ENCODE assay signal across 15 cellular contexts in genomic region chr12:99765469-99766114, GRCh38.
A peak's percentile ranks its signal among the peaks of the same experiment; 100 is the strongest.
DNase-seq lines count a peak whose midpoint lies in the region; ATAC-seq and TF ChIP-seq lines count a peak whose summit lies in the region.
"Had no signal": no experiment of that assay in that cellular context is flagged by ENCODE, and none has a peak within 500 bp of the region (broad histone marks: within the 10 kb centered on the region; RNA-seq: fewer than 3 reads in every experiment).

No MANE protein-coding gene starts in this region.

- POLR2A ChIA-PET in OCI-LY7 (lab: Charles Lee), result interaction anchor here (0.6 to 2.1 kb wide), 6 partner anchors 11 to 661 kb away, joined by 3 to 7 read pairs (median 4); no protein-coding TSS in a partner anchor
- POLR2A ChIA-PET in activated CD8-positive, alpha-beta T cell treated with anti-CD3 and anti-CD28 coated beads, Interleukin-2, amount 10 ng/mL, durations not matched to agents 7 days and 5 days (lab: Charles Lee), result no interaction called here

- no peaks in the 10 kb centered on the region for H4K20me1 ChIP-seq in OCI-LY7 (ENCODE audit: insufficient read depth, low read length)

- DNase-seq in OCI-LY7 (ENCODE audit: low spot score) (no peak), ascending aorta (ENCODE audit: low spot score in 2 of 2) (no peak), right lobe of liver (no peak), mucosa of descending colon (no peak), DMS 273 (lab: John Stamatoyannopoulos, UW; ENCODE audit: unreplicated experiment) (no peak)
- no peak for DNase-seq in activated CD8-positive, alpha-beta T cell treated with anti-CD3 and anti-CD28 coated beads, Interleukin-2, amount 10 ng/mL, durations not matched to agents 7 days and 5 days
- DNase-seq: C1 segment of cervical spinal cord; Calu3; CD4-positive, alpha-beta memory T cell; COR-L47; DMS153; DND-41; GM23248; H7; HCEC 1CT had no signal

- H3K4me1 ChIP-seq in OCI-LY7 (ENCODE audit: insufficient read depth, low read length, poor library complexity, severe bottlenecking) (peaks cover 18% of the 10 kb centered on the region), ascending aorta (peaks cover 0 to 17% of the 10 kb centered on the region in 2 donors), right lobe of liver (peaks cover 0 to 9% (median 3%) of the 10 kb centered on the region in 4 donors), mucosa of descending colon (ENCODE audit: low read depth) (no peaks in the 10 kb centered on the region)

- H2AFZ ChIP-seq in OCI-LY7 (ENCODE audit: low read length), result peak overlapping the region; percentile 75; the same call in 1 of the 2 replicates
- H2AFZ ChIP-seq: GM23248 had no signal

- no peak overlapping the region for H3K27ac Mint-ChIP-seq in activated CD8-positive, alpha-beta T cell treated with anti-CD3 and anti-CD28 coated beads, Interleukin-2, amount 10 ng/mL, durations not matched to agents 7 days and 5 days
- H3K27ac Mint-ChIP-seq: CD4-positive, alpha-beta memory T cell had no signal

- TF ChIP-seq CTCF in OCI-LY7 (conservative IDR thresholded peaks at IDR 0.05; ENCODE audit: low read length) (no peak), ascending aorta (IDR thresholded peaks at IDR 0.05) (no peak), right lobe of liver (IDR thresholded peaks at IDR 0.05) (no peak), mucosa of descending colon (IDR thresholded peaks at IDR 0.05) (no peak)

- H3K27me3 ChIP-seq in ascending aorta, result no peaks in the 10 kb centered on the region
- no peaks in the 10 kb centered on the region for H3K27me3 ChIP-seq in right lobe of liver

- CTCF ChIA-PET in OCI-LY7 (lab: Charles Lee; ENCODE audit: unreplicated experiment), result no interaction called here
- CTCF ChIA-PET in activated CD8-positive, alpha-beta T cell treated with anti-CD3 and anti-CD28 coated beads, Interleukin-2, amount 10 ng/mL, durations not matched to agents 7 days and 5 days (lab: Charles Lee), result no interaction called here

- H3K4me3 Mint-ChIP-seq in activated CD8-positive, alpha-beta T cell treated with anti-CD3 and anti-CD28 coated beads, Interleukin-2, amount 10 ng/mL, durations not matched to agents 7 days and 5 days, result no peak overlapping the region
- H3K4me3 Mint-ChIP-seq: CD4-positive, alpha-beta memory T cell had no signal

- H3K27me3 Mint-ChIP-seq in activated CD8-positive, alpha-beta T cell treated with anti-CD3 and anti-CD28 coated beads, Interleukin-2, amount 10 ng/mL, durations not matched to agents 7 days and 5 days (ENCODE audit: low read depth), result no peaks in the 10 kb centered on the region
- H3K27me3 Mint-ChIP-seq: CD4-positive, alpha-beta memory T cell had no signal

- H3K4me3 ChIP-seq in OCI-LY7 (ENCODE audit: low read depth, low read length, poor library complexity, severe bottlenecking) (no peak overlapping the region), ascending aorta (no peak overlapping the region), right lobe of liver (peak overlapping the region in 1 of 3 donors; percentile 16), mucosa of descending colon (no peak overlapping the region)
- H3K4me3 ChIP-seq: GM23248 had no signal

- no peaks in the 10 kb centered on the region for H3K9me3 Mint-ChIP-seq in activated CD8-positive, alpha-beta T cell treated with anti-CD3 and anti-CD28 coated beads, Interleukin-2, amount 10 ng/mL, durations not matched to agents 7 days and 5 days (ENCODE audit: insufficient read depth)

- no peaks in the 10 kb centered on the region for H3K4me1 Mint-ChIP-seq in activated CD8-positive, alpha-beta T cell treated with anti-CD3 and anti-CD28 coated beads, Interleukin-2, amount 10 ng/mL, durations not matched to agents 7 days and 5 days (ENCODE audit: low read depth)
- H3K4me1 Mint-ChIP-seq: CD4-positive, alpha-beta memory T cell had no signal

- intact Hi-C loops in OCI-LY7 (cut with micrococcal nuclease; ENCODE audit: unreplicated experiment) (loop anchor here (2.0 to 5.0 kb wide), 2 partner anchors 107 to 373 kb away; no protein-coding TSS in a partner anchor), ascending aorta (cut with DNase I) (loop anchor here (5.0 kb wide), 2 partner anchors 378 to 708 kb away; no protein-coding TSS in a partner anchor), right lobe of liver (cut with DNase I) (no loop called here), mucosa of descending colon (cut with DNase I, micrococcal nuclease) (loop anchor here in 1 of 2 donors (10.0 kb wide), 1 partner anchor 721 kb away; no protein-coding TSS in a partner anchor)

- ATAC-seq in right lobe of liver (peak; percentile 60 to 76 (median 72)), mucosa of descending colon (no peak)
- ATAC-seq in activated CD8-positive, alpha-beta T cell treated with anti-CD3 and anti-CD28 coated beads, Interleukin-2, amount 10 ng/mL, durations not matched to agents 7 days and 5 days, result no peak

- no peak overlapping the region for H3K27ac ChIP-seq in OCI-LY7 (ENCODE audit: low read depth, low read length, poor library complexity, severe bottlenecking)
- H3K27ac ChIP-seq in ascending aorta, result peak overlapping the region; percentile 22 to 42
- no peak overlapping the region for H3K27ac ChIP-seq in right lobe of liver
- H3K27ac ChIP-seq: GM23248 had no signal

- no peaks in the 10 kb centered on the region for H3K79me2 ChIP-seq in OCI-LY7 (ENCODE audit: insufficient read depth, low read depth, low read length)

- 18% methylated on average over 3 of the region's 3 CpGs for WGBS in right lobe of liver (ENCODE audit: insufficient coverage, low coverage, low lambda C conversion rate, missing lambda C conversion rate)

- H3K4me2 ChIP-seq in OCI-LY7 (ENCODE audit: low read length), result no peak overlapping the region

- H3K36me3 ChIP-seq in OCI-LY7 (ENCODE audit: insufficient read depth, low read length) (peaks cover 21% of the 10 kb centered on the region), ascending aorta (no peaks in the 10 kb centered on the region), right lobe of liver (no peaks in the 10 kb centered on the region), mucosa of descending colon (ENCODE audit: low read depth) (no peaks in the 10 kb centered on the region)

- BruUV-seq in OCI-LY7 (replicated peaks; lab: Mats Ljungman, UMichigan), result no TSS peak

- no peak for TF ChIP-seq POLR2A in right lobe of liver (IDR thresholded peaks at IDR 0.05)

- H3K36me3 Mint-ChIP-seq in activated CD8-positive, alpha-beta T cell treated with anti-CD3 and anti-CD28 coated beads, Interleukin-2, amount 10 ng/mL, durations not matched to agents 7 days and 5 days (ENCODE audit: low read depth), result no peaks in the 10 kb centered on the region
- H3K36me3 Mint-ChIP-seq: CD4-positive, alpha-beta memory T cell had no signal

- H3K9me2 ChIP-seq in OCI-LY7 (ENCODE audit: insufficient read depth, low read length), result no peaks in the 10 kb centered on the region

- peaks cover 20% of the 10 kb centered on the region; the same call in 1 of the 2 replicates for H3K9me3 ChIP-seq in OCI-LY7 (ENCODE audit: low read length)
- H3K9me3 ChIP-seq in ascending aorta, result no peaks in the 10 kb centered on the region
- H3K9me3 ChIP-seq in right lobe of liver, result no peaks in the 10 kb centered on the region
- H3K9me3 ChIP-seq in mucosa of descending colon, result no peaks in the 10 kb centered on the region

Comparison
In these comparisons a context has a peak if more than half of its experiments do, and no peak if none do; other contexts are left out.
1. H3K27ac ChIP-seq: peak in ascending aorta (2 of 2); none in OCI-LY7 (single experiment) and right lobe of liver (0 of 3).
2. ATAC-seq: peak in right lobe of liver (4 of 4); none in activated CD8-positive, alpha-beta T cell treated with anti-CD3 and anti-CD28 coated beads, Interleukin-2, amount 10 ng/mL, durations not matched to agents 7 days and 5 days (single experiment) and mucosa of descending colon (single experiment).
3. intact Hi-C loops: an anchor here in OCI-LY7 (2.0 to 5.0 kb wide) and ascending aorta (5.0 kb wide); none called in right lobe of liver.